16 cellular contexts compared by ENCODE assay signal in the genomic region with DNA sequence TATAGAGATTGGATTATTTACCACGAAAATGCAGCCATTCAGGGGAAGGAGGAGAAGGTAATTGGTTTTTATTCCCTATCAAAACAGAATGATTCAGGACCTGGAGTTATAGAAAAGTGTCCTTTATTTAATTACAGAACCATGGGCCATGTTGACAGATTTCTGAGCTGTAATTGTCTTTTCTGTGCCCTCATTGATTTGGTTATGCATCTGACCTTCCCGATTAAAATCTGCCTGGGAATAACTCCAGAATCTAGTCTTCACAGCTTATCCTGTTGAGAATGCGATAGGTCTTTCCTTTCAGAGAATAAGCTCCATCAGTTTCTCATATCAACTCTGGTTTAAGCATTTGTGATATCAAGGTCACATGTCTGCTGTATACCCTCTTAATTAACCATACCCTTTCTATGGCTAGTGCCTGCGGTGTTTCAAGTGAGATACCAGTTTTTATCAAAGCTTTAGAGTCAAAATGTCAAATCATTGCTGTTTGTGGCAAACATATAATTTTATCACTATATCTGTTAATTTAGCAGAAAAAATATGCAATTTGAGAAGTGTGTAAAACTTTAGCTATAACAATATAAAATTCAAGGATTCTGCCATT. TPM values are rescaled to one million over a fixed set of nuclear protein-coding genes. Genes with fewer than 3 reads are reported as not detected.
DNase-seq lines count a peak whose midpoint lies in the region; ATAC-seq and TF ChIP-seq lines count a peak whose summit lies in the region.
"Had no signal": no experiment of that assay in that cellular context is flagged by ENCODE, and none has a peak within 500 bp of the region (broad histone marks: within the 10 kb centered on the region; RNA-seq: fewer than 3 reads in every experiment).

No MANE protein-coding gene starts in this region.

- no peaks in the 10 kb centered on the region for H4K20me1 ChIP-seq in neural progenitor cell (ENCODE audit: low read depth)

- peaks cover 17% of the 10 kb centered on the region for H3F3A ChIP-seq in neural progenitor cell (ENCODE audit: low read depth)

- H3K27me3 ChIP-seq in dorsolateral prefrontal cortex (no peaks in the 10 kb centered on the region), neural progenitor cell (no peaks in the 10 kb centered on the region)

- peaks cover 23% of the 10 kb centered on the region for H3K4me1 ChIP-seq in neural progenitor cell
- H3K4me1 ChIP-seq: A549 had no signal

- H3K4me1 Mint-ChIP-seq in neural progenitor cell = peaks cover 33% of the 10 kb centered on the region
- H3K4me1 Mint-ChIP-seq in natural killer cell treated with Interleukin-12 subunit alpha and Interleukin-12 subunit beta and Interleukin-15 and Interleukin-18, amount 100 ng/mL, for 72 hours (ENCODE audit: low read depth in 2 of 2) = no peaks in the 10 kb centered on the region
- H3K4me1 Mint-ChIP-seq: CD14-positive monocyte, H9 had no signal

- intact Hi-C loops in dorsolateral prefrontal cortex (cut with DNase I) = loop anchor here in 1 of 2 donors (5.0 kb wide), 1 partner anchor 35 kb away; the partner anchor contains the start of gene ANK2

- H3K4me2 ChIP-seq in neural progenitor cell = no peak overlapping the region
- H3K4me2 ChIP-seq: A549 had no signal

- peak overlapping the region; percentile 57 for H3K27ac Mint-ChIP-seq in neural progenitor cell
- H3K27ac Mint-ChIP-seq in natural killer cell treated with Interleukin-12 subunit alpha and Interleukin-12 subunit beta and Interleukin-15 and Interleukin-18, amount 100 ng/mL, for 72 hours = no peak overlapping the region
- H3K27ac Mint-ChIP-seq: CD14-positive monocyte; CD8-positive, alpha-beta T cell had no signal

- peak overlapping the region in 13 of 59 donors; percentile 0 to 41 (median 17) for H3K4me3 ChIP-seq in dorsolateral prefrontal cortex
- no peak overlapping the region for H3K4me3 ChIP-seq in neural progenitor cell
- H3K4me3 ChIP-seq: A549 had no signal

- no peaks in the 10 kb centered on the region for H3K9me3 Mint-ChIP-seq in neural progenitor cell
- no peaks in the 10 kb centered on the region for H3K9me3 Mint-ChIP-seq in natural killer cell treated with Interleukin-12 subunit alpha and Interleukin-12 subunit beta and Interleukin-15 and Interleukin-18, amount 100 ng/mL, for 72 hours
- H3K9me3 Mint-ChIP-seq: CD14-positive monocyte; CD8-positive, alpha-beta T cell; H9 had no signal

- no peaks in the 10 kb centered on the region for H3K9me3 ChIP-seq in neural progenitor cell (ENCODE audit: low read depth)
- H3K9me3 ChIP-seq: A549, Caco-2 had no signal

- TF ChIP-seq CTCF in dorsolateral prefrontal cortex (IDR thresholded peaks at IDR 0.05 in 54 of 56, conservative IDR thresholded peaks at IDR 0.05 in 2 of 56; ENCODE audit: low read depth in 1 of 56, partially characterized antibody in 56 of 56) (no peak), neural progenitor cell (IDR thresholded peaks at IDR 0.05) (no peak)

- no peaks in the 10 kb centered on the region for H3K27me3 Mint-ChIP-seq in neural progenitor cell (ENCODE audit: insufficient read depth, low read depth)
- H3K27me3 Mint-ChIP-seq in natural killer cell treated with Interleukin-12 subunit alpha and Interleukin-12 subunit beta and Interleukin-15 and Interleukin-18, amount 100 ng/mL, for 72 hours = no peaks in the 10 kb centered on the region

- H3K36me3 Mint-ChIP-seq in neural progenitor cell = no peaks in the 10 kb centered on the region
- H3K36me3 Mint-ChIP-seq in natural killer cell treated with Interleukin-12 subunit alpha and Interleukin-12 subunit beta and Interleukin-15 and Interleukin-18, amount 100 ng/mL, for 72 hours = no peaks in the 10 kb centered on the region
- H3K36me3 Mint-ChIP-seq: CD14-positive monocyte; CD8-positive, alpha-beta T cell had no signal

- no peak for ATAC-seq in SK-N-SH treated with all-trans-retinoic acid at 6 μM for 48 hours
- ATAC-seq in natural killer cell treated with Interleukin-12 subunit alpha and Interleukin-12 subunit beta and Interleukin-15 and Interleukin-18, amount 100 ng/mL, for 72 hours = no peak
- ATAC-seq: A549; CD8-positive, alpha-beta T cell had no signal

- H3K27ac ChIP-seq in dorsolateral prefrontal cortex = peak overlapping the region; percentile 3 to 88 (median 76)
- H3K27ac ChIP-seq in neural progenitor cell = no peak overlapping the region
- H3K27ac ChIP-seq in temporal lobe (ENCODE audit: low read depth, low read length) = peak overlapping the region; percentile 75
- H3K27ac ChIP-seq: A549 had no signal

- H3K9ac ChIP-seq in neural progenitor cell = no peak overlapping the region

- H3K4me3 Mint-ChIP-seq in neural progenitor cell = no peak overlapping the region
- no peak overlapping the region for H3K4me3 Mint-ChIP-seq in natural killer cell treated with Interleukin-12 subunit alpha and Interleukin-12 subunit beta and Interleukin-15 and Interleukin-18, amount 100 ng/mL, for 72 hours
- H3K4me3 Mint-ChIP-seq: CD14-positive monocyte; CD8-positive, alpha-beta T cell; H9 had no signal

- H2AFZ ChIP-seq in neural progenitor cell (replicated peaks) = no peak overlapping the region

- H3K79me2 ChIP-seq in neural progenitor cell (ENCODE audit: low read depth) = no peaks in the 10 kb centered on the region

- DNase-seq in dorsolateral prefrontal cortex (no peak), neural progenitor cell (ENCODE audit: low spot score) (no peak), T-helper 2 cell (no peak)
- no peak for DNase-seq in activated CD4-positive, alpha-beta T cell treated with anti-CD3 and anti-CD28 coated beads, Interleukin-2, amount 50 U/mL, for 48 hours
- DNase-seq in activated naive CD4-positive, alpha-beta T cell treated with Interleukin-2 at 50 U/mL for 16 hours = no peak
- DNase-seq in natural killer cell treated with Interleukin-12 subunit alpha and Interleukin-12 subunit beta and Interleukin-15 and Interleukin-18, amount 100 ng/mL, for 72 hours (ENCODE audit: low spot score) = no peak
- DNase-seq: Caco-2; CD8-positive, alpha-beta T cell; DND-41; GDM1; GOT3; H9 had no signal

- H3K36me3 ChIP-seq in neural progenitor cell = no peaks in the 10 kb centered on the region

TF ChIP-seq in SK-N-SH treated with all-trans-retinoic acid at 6 μM for 48 hours, 23 proteins besides CTCF, POLR2A, EP300 and RAD21 (continues in another document):
- TF ChIP-seq SNAI2 (CRISPR knock-in tag; IDR thresholded peaks at IDR 0.05) = no peak
- TF ChIP-seq ZFP30 (CRISPR knock-in tag; IDR thresholded peaks at IDR 0.05) = no peak
- 0 out of 2 replicates have a peak, but pooled peaks have one; percentile 8 for TF ChIP-seq GLIS3 (CRISPR knock-in tag; IDR thresholded peaks at IDR 0.05)
- TF ChIP-seq PPARA (CRISPR knock-in tag; IDR thresholded peaks at IDR 0.05; ENCODE audit: borderline replicate concordance) = no peak
- TF ChIP-seq ISL1 (CRISPR knock-in tag; IDR thresholded peaks at IDR 0.05) = peak; percentile 64
- TF ChIP-seq RARB (CRISPR knock-in tag; IDR thresholded peaks at IDR 0.05) = no peak
- TF ChIP-seq ESRRG (CRISPR knock-in tag; IDR thresholded peaks at IDR 0.05) = 0 out of 2 replicates have a peak, but pooled peaks have one; percentile 25
- TF ChIP-seq, protein P1, sequence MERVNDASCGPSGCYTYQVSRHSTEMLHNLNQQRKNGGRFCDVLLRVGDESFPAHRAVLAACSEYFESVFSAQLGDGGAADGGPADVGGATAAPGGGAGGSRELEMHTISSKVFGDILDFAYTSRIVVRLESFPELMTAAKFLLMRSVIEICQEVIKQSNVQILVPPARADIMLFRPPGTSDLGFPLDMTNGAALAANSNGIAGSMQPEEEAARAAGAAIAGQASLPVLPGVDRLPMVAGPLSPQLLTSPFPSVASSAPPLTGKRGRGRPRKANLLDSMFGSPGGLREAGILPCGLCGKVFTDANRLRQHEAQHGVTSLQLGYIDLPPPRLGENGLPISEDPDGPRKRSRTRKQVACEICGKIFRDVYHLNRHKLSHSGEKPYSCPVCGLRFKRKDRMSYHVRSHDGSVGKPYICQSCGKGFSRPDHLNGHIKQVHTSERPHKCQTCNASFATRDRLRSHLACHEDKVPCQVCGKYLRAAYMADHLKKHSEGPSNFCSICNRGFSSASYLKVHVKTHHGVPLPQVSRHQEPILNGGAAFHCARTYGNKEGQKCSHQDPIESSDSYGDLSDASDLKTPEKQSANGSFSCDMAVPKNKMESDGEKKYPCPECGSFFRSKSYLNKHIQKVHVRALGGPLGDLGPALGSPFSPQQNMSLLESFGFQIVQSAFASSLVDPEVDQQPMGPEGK (CRISPR knock-in tag; IDR thresholded peaks at IDR 0.05; ENCODE audit: borderline replicate concordance) = no peak
- TF ChIP-seq TSHZ2 (CRISPR knock-in tag; IDR thresholded peaks at IDR 0.05) = peak; percentile 83; the same call in 1 of the 2 replicates
- no peak for TF ChIP-seq TOX (CRISPR knock-in tag; IDR thresholded peaks at IDR 0.05; ENCODE audit: borderline replicate concordance)
- 0 out of 2 replicates have a peak, but pooled peaks have one; percentile 33 for TF ChIP-seq ZFP3 (CRISPR knock-in tag; IDR thresholded peaks at IDR 0.05)

RNA-seq across cellular contexts. Expression of gene ANK2, which starts 37.2 kb away (rescaled TPM):
- total RNA-seq in dorsolateral prefrontal cortex (100 to 1,000 TPM; 454 to 846 (median 697) TPM), neural progenitor cell (ENCODE audit: low replicate concordance) (79.8 and 121 TPM in 2 replicates), temporal lobe (574 TPM)
- total RNA-seq in natural killer cell treated with Interleukin-12 subunit alpha and Interleukin-12 subunit beta and Interleukin-15 and Interleukin-18, amount 100 ng/mL, for 72 hours = 1 to 10 TPM in 1 of 2 donors, not detected in 1; 1.1 TPM
- total RNA-seq: CD8-positive, alpha-beta T cell had no signal

Comparison
In these comparisons a context has a peak if more than half of its experiments do, and no peak if none do; other contexts are left out.
1. RNA of gene ANK2, which starts 37.2 kb away (total RNA-seq): 454 to 846 TPM in dorsolateral prefrontal cortex, 574 TPM in temporal lobe (single experiment) and 79.8 to 121 TPM in neural progenitor cell; 1.1 TPM in natural killer cell treated with Interleukin-12 subunit alpha and Interleukin-12 subunit beta and Interleukin-15 and Interleukin-18, amount 100 ng/mL, for 72 hours; every median in the first group is over 10 times any median in the second.